Comparison of ENCODE assay signal across 20 cellular contexts in genomic region chr2:219448099-219448775, GRCh38. TPM values are rescaled to one million over a fixed set of nuclear protein-coding genes. Genes with fewer than 3 reads are reported as not detected.
DNase-seq lines count a peak whose midpoint lies in the region; ATAC-seq and TF ChIP-seq lines count a peak whose summit lies in the region.
"Had no signal": no experiment of that assay in that cellular context is flagged by ENCODE, and none has a peak within 500 bp of the region (broad histone marks: within the 10 kb centered on the region; RNA-seq: fewer than 3 reads in every experiment).

No MANE protein-coding gene starts in this region.

- no peak for TF ChIP-seq CTCF in stomach (IDR thresholded peaks at IDR 0.05)

- ATAC-seq in activated naive CD8-positive, alpha-beta T cell treated with anti-CD3 and anti-CD28 coated beads, Interleukin-2, amount 50 U/mL, for 24 hours, result peak; percentile 30
- ATAC-seq in HG02981 (IDR thresholded peaks at IDR 0.05; ENCODE audit: unreplicated experiment) (no peak), HG02885 (IDR thresholded peaks at IDR 0.05; ENCODE audit: poor library complexity, unreplicated experiment) (no peak)
- ATAC-seq: effector memory CD8-positive, alpha-beta T cell had no signal

- peaks cover 5% of the 10 kb centered on the region for H3K4me1 Mint-ChIP-seq in activated naive CD8-positive, alpha-beta T cell treated with anti-CD3 and anti-CD28 coated beads, Interleukin-2, amount 50 U/mL, for 24 hours

- intact Hi-C loops in stomach (cut with DNase I; ENCODE audit: low total_unique reads), result no loop called here

- H3K27me3 Mint-ChIP-seq in activated naive CD8-positive, alpha-beta T cell treated with anti-CD3 and anti-CD28 coated beads, Interleukin-2, amount 50 U/mL, for 24 hours, result peaks cover 17% of the 10 kb centered on the region

- peaks cover 15 to 51% (median 19%) of the 10 kb centered on the region in 4 donors for H3K4me1 ChIP-seq in stomach

- H3K9me3 ChIP-seq in stomach, result no peaks in the 10 kb centered on the region
- H3K9me3 ChIP-seq: MG63, prostate gland, upper lobe of left lung had no signal

- H3K27ac Mint-ChIP-seq in activated naive CD8-positive, alpha-beta T cell treated with anti-CD3 and anti-CD28 coated beads, Interleukin-2, amount 50 U/mL, for 24 hours, result no peak overlapping the region
- H3K27ac Mint-ChIP-seq: CD8-positive, alpha-beta memory T cell; effector memory CD8-positive, alpha-beta T cell had no signal

- H3K36me3 Mint-ChIP-seq in activated naive CD8-positive, alpha-beta T cell treated with anti-CD3 and anti-CD28 coated beads, Interleukin-2, amount 50 U/mL, for 24 hours (ENCODE audit: low read depth), result no peaks in the 10 kb centered on the region

- WGBS in stomach, 5 donors, result 13 to 37% (median 20%) methylated on average over 16 to 88 of the region's 88 CpGs

- TF ChIP-seq EP300 in stomach (IDR thresholded peaks at IDR 0.05), result no peak

- peak; percentile 81 for DNase-seq in activated CD8-positive, alpha-beta memory T cell treated with anti-CD3 and anti-CD28 coated beads for 24 hours
- no peak for DNase-seq in activated CD8-positive, alpha-beta memory T cell treated with anti-CD3 and anti-CD28 coated beads, Interleukin-2, amount 50 U/mL, for 48 hours
- DNase-seq in activated naive CD8-positive, alpha-beta T cell treated with anti-CD3 and anti-CD28 coated beads, Interleukin-2, amount 50 U/mL, for 24 hours, result no peak
- DNase-seq in left kidney (ENCODE audit: low read depth, low spot score), result peak; percentile 74
- no peak for DNase-seq in stomach
- DNase-seq in NCI-H187 (lab: John Stamatoyannopoulos, UW), result no peak
- DNase-seq: 8988T; activated effector memory CD4-positive, alpha-beta T cell treated with anti-CD3 and anti-CD28 coated beads, Interleukin-2, amount 50 U/mL, for 16 hours; effector memory CD8-positive, alpha-beta T cell; foreskin melanocyte; kidney; MG63; NCI-H2029; stimulated activated CD4-positive, alpha-beta T cell treated with anti-CD3 and anti-CD28 coated beads, Interleukin-1b, Interleukin-23, amount 100 ng/mL, for 48 hours; T-helper 2 cell had no signal

- H3K4me3 Mint-ChIP-seq in activated naive CD8-positive, alpha-beta T cell treated with anti-CD3 and anti-CD28 coated beads, Interleukin-2, amount 50 U/mL, for 24 hours, result no peak overlapping the region
- H3K4me3 Mint-ChIP-seq: CD8-positive, alpha-beta memory T cell; effector memory CD8-positive, alpha-beta T cell had no signal

- TF ChIP-seq POLR2A in stomach (IDR thresholded peaks at IDR 0.05), result no peak

- H3K27me3 ChIP-seq in stomach, result peaks cover 0 to 94% (median 56%) of the 10 kb centered on the region in 3 donors
- H3K27me3 ChIP-seq: MG63 had no signal

- H3K9me3 Mint-ChIP-seq in activated naive CD8-positive, alpha-beta T cell treated with anti-CD3 and anti-CD28 coated beads, Interleukin-2, amount 50 U/mL, for 24 hours, result no peaks in the 10 kb centered on the region
- H3K9me3 Mint-ChIP-seq: CD8-positive, alpha-beta memory T cell; effector memory CD8-positive, alpha-beta T cell had no signal

- peak overlapping the region in 4 of 5 donors; percentile 50 to 95 (median 87) for H3K27ac ChIP-seq in stomach
- H3K27ac ChIP-seq: upper lobe of left lung had no signal

- peak overlapping the region; percentile 18 to 26 (median 23) for H3K4me3 ChIP-seq in stomach
- H3K4me3 ChIP-seq: MG63, prostate gland, upper lobe of left lung had no signal

- H3K36me3 ChIP-seq in stomach, result no peaks in the 10 kb centered on the region
- H3K36me3 ChIP-seq: prostate gland, upper lobe of left lung had no signal

RNA-seq across cellular contexts. Expression of gene SPEG, which starts 13.6 kb away (rescaled TPM):
- total RNA-seq in stomach, result 100 to 1,000 TPM in 1 of 5 donors, 10 to 100 TPM in 3, 1 to 10 TPM in 1; 7.4 to 106 (median 30.4) TPM
- 10 to 100 TPM in 1 of 3 donors, 1 to 10 TPM in 2; 9.8 to 65.1 (median 9.9) TPM for polyA plus RNA-seq in stomach

RNA-seq across cellular contexts. Expression of gene DES, which starts 30.1 kb away (rescaled TPM):
- 1,000 to 10,000 TPM; 1,078 to 5,539 (median 2,913) TPM for total RNA-seq in stomach
- polyA plus RNA-seq in stomach, result 100 to 1,000 TPM; 122 to 803 (median 204) TPM
- total RNA-seq: CD8-positive, alpha-beta memory T cell had no signal
- polyA plus RNA-seq: CD8-positive, alpha-beta memory T cell had no signal

RNA-seq across cellular contexts. Expression of gene GMPPA, which starts 50.5 kb away (rescaled TPM):
- 100 to 1,000 TPM in 1 of 5 donors, 10 to 100 TPM in 4; 16.5 to 185 (median 24.2) TPM for total RNA-seq in stomach
- polyA plus RNA-seq in stomach, result 10 to 100 TPM; 29.9 to 84.8 (median 58.2) TPM

Comparison
In these comparisons a context has a peak if more than half of its experiments do, and no peak if none do; other contexts are left out.
1. DNase-seq: peak in activated CD8-positive, alpha-beta memory T cell treated with anti-CD3 and anti-CD28 coated beads for 24 hours (single experiment) and left kidney (single experiment); none in activated CD8-positive, alpha-beta memory T cell treated with anti-CD3 and anti-CD28 coated beads, Interleukin-2, amount 50 U/mL, for 48 hours (single experiment), activated naive CD8-positive, alpha-beta T cell treated with anti-CD3 and anti-CD28 coated beads, Interleukin-2, amount 50 U/mL, for 24 hours (single experiment), stomach (single experiment) and NCI-H187 (0 of 2).